In the genomic region with DNA sequence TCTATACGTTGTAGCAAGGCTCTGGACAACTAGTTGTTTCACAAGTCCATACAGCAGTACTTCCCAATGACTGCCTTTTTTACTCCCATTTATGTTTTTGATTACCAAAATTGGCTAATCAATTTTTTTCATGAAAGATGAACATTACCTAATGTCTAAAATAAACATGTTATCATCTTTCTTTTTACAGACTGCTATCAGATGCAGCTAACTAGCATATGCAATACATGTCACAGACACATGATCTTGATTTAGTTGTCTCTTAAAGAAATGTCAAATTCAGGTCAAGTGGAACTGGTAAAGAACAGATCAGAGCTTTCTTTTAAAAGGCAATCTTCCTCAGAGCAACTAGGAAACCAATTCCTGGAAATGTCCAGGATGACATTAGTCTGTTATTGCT, we compare ENCODE assay signal across 1 cellular context.
TF ChIP-seq lines count a peak whose summit lies in the region.

No MANE protein-coding gene starts in this region.

TF ChIP-seq in GM12878, 131 proteins besides CTCF, POLR2A, EP300 and RAD21:
- no peak for TF ChIP-seq BHLHE40 (IDR thresholded peaks at IDR 0.05; ENCODE audit: borderline replicate concordance in 1 of 2, low read depth in 2 of 2, low read length in 1 of 2)
